In genomic region chr10:95742962-95743535, GRCh38 we compare ENCODE assay signal across 21 cellular contexts. TPM values are rescaled to one million over a fixed set of nuclear protein-coding genes. Genes with fewer than 3 reads are reported as not detected.
DNase-seq lines count a peak whose midpoint lies in the region; FAIRE-seq and TF ChIP-seq lines count a peak whose summit lies in the region.
"Had no signal": no experiment of that assay in that cellular context is flagged by ENCODE, and none has a peak within 500 bp of the region (broad histone marks: within the 10 kb centered on the region; RNA-seq: fewer than 3 reads in every experiment).

No MANE protein-coding gene starts in this region.

- no peak overlapping the region for H3K4me3 Mint-ChIP-seq in activated T-helper 1 cell treated with anti-CD3 and anti-CD28 coated beads, Interleukin-12 subunit alpha, Interleukin-12 subunit beta, Interleukin-2, Interleukin-4 antibody, amounts not matched to agents 30 ng/mL and 10 ng/mL and 1 ng/mL, durations not matched to agents 14 hours and 24 hours and 36 hours
- H3K4me3 Mint-ChIP-seq: activated CD8-positive, alpha-beta T cell treated with anti-CD3 and anti-CD28 coated beads, Interleukin-2, amount 10 ng/mL, durations not matched to agents 7 days and 5 days; activated naive CD4-positive, alpha-beta T cell treated with anti-CD3 and anti-CD28 coated beads, Interleukin-2, amount 50 U/mL, for 24 hours; neural crest cell; T-helper 1 cell treated with Interleukin-12 subunit alpha and Interleukin-12 subunit beta and Interleukin-4 antibody, amounts not matched to agents 30 μg/mL and 1 μg/mL, for 36 hours had no signal

- peaks cover 0 to 4% of the 10 kb centered on the region in 2 donors for H3K4me1 ChIP-seq in kidney (ENCODE audit: control insufficient read depth in 1 of 2, insufficient read depth in 1 of 2, low read depth in 1 of 2, low read length in 2 of 2)
- peaks cover 17% of the 10 kb centered on the region for H3K4me1 ChIP-seq in smooth muscle cell (ENCODE audit: low read depth)
- H3K4me1 ChIP-seq: testis had no signal

- intact Hi-C loops in kidney (cut with DNase I): no loop called here
- intact Hi-C loops in activated T-helper 1 cell treated with anti-CD3 and anti-CD28 coated beads, Interleukin-12 subunit alpha, Interleukin-12 subunit beta, Interleukin-2, Interleukin-4 antibody, amounts not matched to agents 30 ng/mL and 10 ng/mL and 1 ng/mL, durations not matched to agents 14 hours and 24 hours and 36 hours (cut with micrococcal nuclease): loop anchor here (2.0 kb wide), 1 partner anchor 14 kb away; the partner anchor contains the start of gene ENTPD1

- H3K36me3 Mint-ChIP-seq in activated T-helper 1 cell treated with anti-CD3 and anti-CD28 coated beads, Interleukin-12 subunit alpha, Interleukin-12 subunit beta, Interleukin-2, Interleukin-4 antibody, amounts not matched to agents 30 ng/mL and 10 ng/mL and 1 ng/mL, durations not matched to agents 14 hours and 24 hours and 36 hours (ENCODE audit: low read depth): peaks cover 9% of the 10 kb centered on the region
- H3K36me3 Mint-ChIP-seq: activated naive CD4-positive, alpha-beta T cell treated with anti-CD3 and anti-CD28 coated beads, Interleukin-2, amount 50 U/mL, for 24 hours; CD4-positive, alpha-beta memory T cell had no signal

- no peak overlapping the region for H3K27ac ChIP-seq in SU-DHL-6 (ENCODE audit: low read depth, low read length)
- no peak overlapping the region for H3K27ac ChIP-seq in kidney (ENCODE audit: low read depth in 2 of 2, low read length in 2 of 2)
- H3K27ac ChIP-seq in smooth muscle cell (ENCODE audit: low read depth): peak overlapping the region; percentile 70

- no peak for DNase-seq in GM12864 (ENCODE audit: low read depth)
- DNase-seq in kidney: no peak
- DNase-seq in smooth muscle cell (lab: John Stamatoyannopoulos, UW; ENCODE audit: unreplicated experiment): no peak
- no peak for DNase-seq in islet precursor cell
- DNase-seq in NCI-H446 treated with DMSO at 0.1 percent for 48 hours (lab: John Stamatoyannopoulos, UW): no peak
- DNase-seq in HCEC 1CT: no peak
- DNase-seq in activated T-helper 1 cell treated with anti-CD3 and anti-CD28 coated beads, Interleukin-12 subunit alpha, Interleukin-12 subunit beta, Interleukin-2, Interleukin-4 antibody, amounts not matched to agents 30 ng/mL and 10 ng/mL and 1 ng/mL, durations not matched to agents 14 hours and 24 hours and 36 hours (ENCODE audit: low spot score): no peak
- DNase-seq: activated CD8-positive, alpha-beta T cell treated with anti-CD3 and anti-CD28 coated beads, Interleukin-2, amount 10 ng/mL, durations not matched to agents 7 days and 5 days; activated T-cell treated with anti-CD3 and anti-CD28 coated beads, Interleukin-2, amount 50 U/mL, for 48 hours; CD4-positive, alpha-beta memory T cell; GOT3; NCI-H1417 treated with DMSO at 0.1 percent for 48 hours; NCI-H2171; OCI-M1; stimulated activated CD4-positive, alpha-beta T cell treated with anti-CD3 and anti-CD28 coated beads, Interleukin-15, amount 100 ng/mL, for 24 hours had no signal

- H3K27me3 Mint-ChIP-seq in activated T-helper 1 cell treated with anti-CD3 and anti-CD28 coated beads, Interleukin-12 subunit alpha, Interleukin-12 subunit beta, Interleukin-2, Interleukin-4 antibody, amounts not matched to agents 30 ng/mL and 10 ng/mL and 1 ng/mL, durations not matched to agents 14 hours and 24 hours and 36 hours (ENCODE audit: insufficient read depth): peaks cover 4% of the 10 kb centered on the region

- H3K36me3 ChIP-seq in SU-DHL-6 (ENCODE audit: low read length): no peaks in the 10 kb centered on the region
- H3K36me3 ChIP-seq in kidney (ENCODE audit: control insufficient read depth in 1 of 2, insufficient read depth in 2 of 2, low read length in 2 of 2): no peaks in the 10 kb centered on the region
- no peaks in the 10 kb centered on the region for H3K36me3 ChIP-seq in smooth muscle cell (ENCODE audit: low read depth)

- peaks cover 30% of the 10 kb centered on the region for H3K4me1 Mint-ChIP-seq in activated T-helper 1 cell treated with anti-CD3 and anti-CD28 coated beads, Interleukin-12 subunit alpha, Interleukin-12 subunit beta, Interleukin-2, Interleukin-4 antibody, amounts not matched to agents 30 ng/mL and 10 ng/mL and 1 ng/mL, durations not matched to agents 14 hours and 24 hours and 36 hours (ENCODE audit: low read depth)
- H3K4me1 Mint-ChIP-seq: activated naive CD4-positive, alpha-beta T cell treated with anti-CD3 and anti-CD28 coated beads, Interleukin-2, amount 50 U/mL, for 24 hours had no signal

- H3K27ac Mint-ChIP-seq in activated T-helper 1 cell treated with anti-CD3 and anti-CD28 coated beads, Interleukin-12 subunit alpha, Interleukin-12 subunit beta, Interleukin-2, Interleukin-4 antibody, amounts not matched to agents 30 ng/mL and 10 ng/mL and 1 ng/mL, durations not matched to agents 14 hours and 24 hours and 36 hours: no peak overlapping the region
- H3K27ac Mint-ChIP-seq: activated CD8-positive, alpha-beta T cell treated with anti-CD3 and anti-CD28 coated beads, Interleukin-2, amount 10 ng/mL, durations not matched to agents 7 days and 5 days; activated naive CD4-positive, alpha-beta T cell treated with anti-CD3 and anti-CD28 coated beads, Interleukin-2, amount 50 U/mL, for 24 hours had no signal

- FAIRE-seq in kidney (lab: Jason Lieb, UNC): peak; percentile 25

- peaks cover 11% of the 10 kb centered on the region for H3K9me3 Mint-ChIP-seq in activated T-helper 1 cell treated with anti-CD3 and anti-CD28 coated beads, Interleukin-12 subunit alpha, Interleukin-12 subunit beta, Interleukin-2, Interleukin-4 antibody, amounts not matched to agents 30 ng/mL and 10 ng/mL and 1 ng/mL, durations not matched to agents 14 hours and 24 hours and 36 hours
- H3K9me3 Mint-ChIP-seq: activated naive CD4-positive, alpha-beta T cell treated with anti-CD3 and anti-CD28 coated beads, Interleukin-2, amount 50 U/mL, for 24 hours had no signal

- no peaks in the 10 kb centered on the region for H3K9me3 ChIP-seq in SU-DHL-6 (ENCODE audit: insufficient read depth, low read length)
- H3K9me3 ChIP-seq in kidney (ENCODE audit: control insufficient read depth in 1 of 2, low read length in 2 of 2): no peaks in the 10 kb centered on the region
- no peaks in the 10 kb centered on the region for H3K9me3 ChIP-seq in smooth muscle cell (replicated peaks; ENCODE audit: low read depth)
- H3K9me3 ChIP-seq: testis had no signal

- no peaks in the 10 kb centered on the region for H3F3A ChIP-seq in SU-DHL-6 (ENCODE audit: insufficient read depth)
- peaks cover 3% of the 10 kb centered on the region for H3F3A ChIP-seq in smooth muscle cell (ENCODE audit: low read depth)

- H3K4me3 ChIP-seq in GM12864 (ENCODE audit: low read depth, low read length) (peak overlapping the region; percentile 14), SU-DHL-6 (ENCODE audit: insufficient read depth, low read length, poor library complexity, severe bottlenecking) (no peak overlapping the region), kidney (ENCODE audit: low read length in 2 of 2) (no peak overlapping the region), smooth muscle cell (no peak overlapping the region)
- H3K4me3 ChIP-seq: coronary artery, testis had no signal

- H3K4me2 ChIP-seq in SU-DHL-6 (ENCODE audit: low read depth, low read length, poor library complexity, severe bottlenecking): peak overlapping the region; percentile 37
- peak overlapping the region; percentile 69 for H3K4me2 ChIP-seq in smooth muscle cell

- H3K9ac ChIP-seq in SU-DHL-6 (ENCODE audit: low read length): no peak overlapping the region
- H3K9ac ChIP-seq in kidney (ENCODE audit: low read length in 2 of 2): no peak overlapping the region
- no peak overlapping the region for H3K9ac ChIP-seq in smooth muscle cell (ENCODE audit: low read depth)

- H3K79me2 ChIP-seq in SU-DHL-6 (ENCODE audit: insufficient read depth, low read length): no peaks in the 10 kb centered on the region
- H3K79me2 ChIP-seq in smooth muscle cell (ENCODE audit: low read depth): no peaks in the 10 kb centered on the region

- no peaks in the 10 kb centered on the region for H3K9me2 ChIP-seq in SU-DHL-6 (replicated peaks; ENCODE audit: insufficient read depth, low read length)

- 67% methylated on average over 2 of the region's 2 CpGs for WGBS in smooth muscle cell (ENCODE audit: low lambda C conversion rate)

- no peaks in the 10 kb centered on the region for H3K27me3 ChIP-seq in SU-DHL-6 (ENCODE audit: low read length)
- no peaks in the 10 kb centered on the region for H3K27me3 ChIP-seq in smooth muscle cell (ENCODE audit: low read depth)
- H3K27me3 ChIP-seq: testis had no signal

- TF ChIP-seq CTCF in GM12864 (IDR thresholded peaks at IDR 0.05; ENCODE audit: low read depth, low read length, missing control alignments) (no peak), SU-DHL-6 (IDR thresholded peaks at IDR 0.05; ENCODE audit: insufficient read depth, low read length, poor library complexity, severe bottlenecking) (no peak), kidney (IDR thresholded peaks at IDR 0.05; ENCODE audit: borderline replicate concordance, extremely low read depth, insufficient read depth) (no peak), smooth muscle cell (IDR thresholded peaks at IDR 0.05; ENCODE audit: borderline replicate concordance, insufficient read depth, poor library complexity, severe bottlenecking) (no peak)

- no peak overlapping the region for H2AFZ ChIP-seq in SU-DHL-6 (ENCODE audit: low read depth, low read length, severe bottlenecking)
- H2AFZ ChIP-seq in smooth muscle cell (ENCODE audit: low read depth): peak overlapping the region; percentile 61

- H4K20me1 ChIP-seq in SU-DHL-6 (ENCODE audit: low read depth, low read length): no peaks in the 10 kb centered on the region
- H4K20me1 ChIP-seq in smooth muscle cell (ENCODE audit: low read depth): no peaks in the 10 kb centered on the region

RNA-seq across cellular contexts. Expression of gene ENTPD1, which starts 12.9 kb away (rescaled TPM):
- total RNA-seq in kidney: 36.6 TPM
- polyA plus RNA-seq in kidney (ENCODE audit: insufficient read depth, low read depth, low replicate concordance): 5.2 TPM
- 4.6 and 5.0 TPM in 2 replicates for total RNA-seq in smooth muscle cell
- polyA plus RNA-seq in smooth muscle cell: 1.0 and 2.7 TPM in 2 replicates
- total RNA-seq in activated T-helper 1 cell treated with anti-CD3 and anti-CD28 coated beads, Interleukin-12 subunit alpha, Interleukin-12 subunit beta, Interleukin-2, Interleukin-4 antibody, amounts not matched to agents 30 ng/mL and 10 ng/mL and 1 ng/mL, durations not matched to agents 14 hours and 24 hours and 36 hours: 25.8 and 26.3 TPM in 2 replicates

RNA-seq across cellular contexts. Expression of gene TCTN3, which starts 49.3 kb away (rescaled TPM):
- 46.3 TPM for total RNA-seq in kidney
- 40.3 TPM for polyA plus RNA-seq in kidney (ENCODE audit: insufficient read depth, low read depth, low replicate concordance)
- total RNA-seq in smooth muscle cell: 52.0 and 57.2 TPM in 2 replicates
- 57.6 and 62.8 TPM in 2 replicates for polyA plus RNA-seq in smooth muscle cell
- 56.3 and 58.0 TPM in 2 replicates for total RNA-seq in activated T-helper 1 cell treated with anti-CD3 and anti-CD28 coated beads, Interleukin-12 subunit alpha, Interleukin-12 subunit beta, Interleukin-2, Interleukin-4 antibody, amounts not matched to agents 30 ng/mL and 10 ng/mL and 1 ng/mL, durations not matched to agents 14 hours and 24 hours and 36 hours
